Comparison of ENCODE assay signal across 26 cellular contexts in genomic region chr19:31883299-31883990, GRCh38.
"Had no signal": no experiment of that assay in that cellular context is flagged by ENCODE, and none has a peak within 500 bp of the region (broad histone marks: within the 10 kb centered on the region; RNA-seq: fewer than 3 reads in every experiment).

No MANE protein-coding gene starts in this region.

- H3K27me3 ChIP-seq: gastroesophageal sphincter, hepatocyte, neutrophil, ovary, tibial artery, upper lobe of right lung had no signal

- H3K79me2 ChIP-seq: hepatocyte had no signal

- H3K4me3 ChIP-seq: gastroesophageal sphincter, hepatocyte, ovary, prostate gland, smooth muscle cell, suprapubic skin, tibial artery, upper lobe of right lung had no signal

- H3K4me1 ChIP-seq: gastroesophageal sphincter, prostate gland, suprapubic skin, tibial artery, upper lobe of right lung had no signal

- H3K27ac ChIP-seq: gastroesophageal sphincter, hepatocyte, neutrophil, ovary, prostate gland, suprapubic skin, tibial artery, upper lobe of right lung had no signal

- H3K4me2 ChIP-seq: hepatocyte, smooth muscle cell had no signal

- H2AFZ ChIP-seq: hepatocyte had no signal

- H3K9me3 ChIP-seq: gastroesophageal sphincter, neutrophil, ovary, prostate gland, suprapubic skin, tibial artery, upper lobe of right lung had no signal

- DNase-seq: activated CD4-positive, alpha-beta T cell treated with anti-CD3 and anti-CD28 coated beads for 1 hour; activated CD4-positive, alpha-beta T cell treated with anti-CD3 and anti-CD28 coated beads, Interleukin-2, amount 50 U/mL, for 1 hour; activated CD8-positive, alpha-beta T cell treated with anti-CD3 and anti-CD28 coated beads for 36 hours; activated naive CD8-positive, alpha-beta T cell treated with anti-CD3 and anti-CD28 coated beads, Interleukin-2, amount 50 U/mL, for 24 hours; activated T-cell treated with anti-CD3 and anti-CD28 coated beads, Interleukin-2, amount 50 U/mL, for 4 hours; amygdala; dermis blood vessel endothelial cell; effector CD4-positive, alpha-beta T cell; erythroblast; islet precursor cell; left colon; naive thymus-derived CD8-positive, alpha-beta T cell; ovary; retina; stimulated activated CD4-positive, alpha-beta T cell treated with anti-CD3 and anti-CD28 coated beads, Interleukin-2, amount 100 ng/mL, for 24 hours; stimulated activated naive B cell treated with anti-CD40 and anti-IgM and Interleukin-4, amounts not matched to agents 10 μg/mL and 1 μg/mL and 100 μg/mL, for 72 hours; T-helper 2 cell; tibial artery; upper lobe of right lung had no signal

- ATAC-seq: activated CD8-positive, alpha-beta T cell treated with anti-CD3 and anti-CD28 coated beads for 36 hours; activated naive CD8-positive, alpha-beta T cell treated with anti-CD3 and anti-CD28 coated beads, Interleukin-2, amount 50 U/mL, for 24 hours; activated T-cell treated with anti-CD3 and anti-CD28 coated beads, Interleukin-2, amount 50 U/mL, for 4 hours; gastroesophageal sphincter; left colon; naive thymus-derived CD8-positive, alpha-beta T cell; stimulated activated naive B cell treated with anti-CD40 and anti-IgM and Interleukin-4, amounts not matched to agents 10 μg/mL and 1 μg/mL and 100 μg/mL, for 72 hours; upper lobe of right lung; WTC11 had no signal

- H3K36me3 ChIP-seq: gastroesophageal sphincter, neutrophil, ovary, prostate gland, suprapubic skin, tibial artery, upper lobe of right lung had no signal
